10 cellular contexts compared by ENCODE assay signal in genomic region chr3:112128843-112129727, GRCh38. TPM values are rescaled to one million over a fixed set of nuclear protein-coding genes. Genes with fewer than 3 reads are reported as not detected.
A peak's percentile ranks its signal among the peaks of the same experiment; 100 is the strongest.
DNase-seq lines count a peak whose midpoint lies in the region; ATAC-seq and TF ChIP-seq lines count a peak whose summit lies in the region.
"Had no signal": no experiment of that assay in that cellular context is flagged by ENCODE, and none has a peak within 500 bp of the region (broad histone marks: within the 10 kb centered on the region; RNA-seq: fewer than 3 reads in every experiment).

No MANE protein-coding gene starts in this region.

- no peaks in the 10 kb centered on the region for H3K36me3 ChIP-seq in PC-3 (ENCODE audit: low read depth, low read length)
- H3K36me3 ChIP-seq in mammary epithelial cell (ENCODE audit: insufficient read depth, low read length) = peaks cover 3% of the 10 kb centered on the region
- no peaks in the 10 kb centered on the region for H3K36me3 ChIP-seq in colonic mucosa
- peaks cover 0 to 3% of the 10 kb centered on the region in 2 donors for H3K36me3 ChIP-seq in ascending aorta

- H3K9me3 ChIP-seq in PC-3 (ENCODE audit: low read length) (no peaks in the 10 kb centered on the region), mammary epithelial cell (replicated peaks; ENCODE audit: insufficient read depth, low read length) (no peaks in the 10 kb centered on the region), colonic mucosa (no peaks in the 10 kb centered on the region), ascending aorta (no peaks in the 10 kb centered on the region)

- H3K4me1 ChIP-seq in PC-3 (ENCODE audit: insufficient read depth, low read length) (peaks cover under 1% of the 10 kb centered on the region; the same call in 1 of the 2 replicates), mammary epithelial cell (ENCODE audit: insufficient read depth, low read length) (peaks cover 22% of the 10 kb centered on the region), colonic mucosa (no peaks in the 10 kb centered on the region), ascending aorta (no peaks in the 10 kb centered on the region)

- no TSS peak for BruUV-seq in PC-3 (replicated peaks; lab: Mats Ljungman, UMichigan)
- BruUV-seq in mammary epithelial cell (replicated peaks; lab: Mats Ljungman, UMichigan) = no TSS peak

- dilution Hi-C loops in mammary epithelial cell (cut with HindIII; ENCODE audit: low sequenced_read_pairs) = loop anchor here (25.0 kb wide), 1 partner anchor 383 kb away; no protein-coding TSS in a partner anchor

- H4K20me1 ChIP-seq in PC-3 (ENCODE audit: low read length) (no peaks in the 10 kb centered on the region), mammary epithelial cell (ENCODE audit: insufficient read depth, low read length) (no peaks in the 10 kb centered on the region)

- in situ Hi-C loops in mammary epithelial cell (cut with MboI; ENCODE audit: low sequenced_read_pairs in 2 of 2) = loop anchor here (25.0 kb wide), 1 partner anchor 383 kb away; no protein-coding TSS in a partner anchor

- TF ChIP-seq CTCF in PC-3 (conservative IDR thresholded peaks at IDR 0.05; ENCODE audit: low read depth, low read length) = no peak
- TF ChIP-seq CTCF in mammary epithelial cell (conservative IDR thresholded peaks at IDR 0.05 in 1 of 2, IDR thresholded peaks at IDR 0.05 in 1 of 2; ENCODE audit: extremely low read depth in 1 of 2, insufficient read depth in 1 of 2, low read depth in 1 of 2, low read length in 2 of 2) = no peak
- no peak for TF ChIP-seq CTCF in colonic mucosa (IDR thresholded peaks at IDR 0.05)
- TF ChIP-seq CTCF in ascending aorta (IDR thresholded peaks at IDR 0.05) = no peak

- no peak overlapping the region for H2AFZ ChIP-seq in PC-3 (ENCODE audit: low read length)
- peak overlapping the region; percentile 38 for H2AFZ ChIP-seq in mammary epithelial cell (ENCODE audit: low read depth, low read length)

- POLR2A ChIA-PET in PC-3 (lab: Charles Lee; ENCODE audit: unreplicated experiment) = no interaction called here

- H3K27me3 ChIP-seq in PC-3 (ENCODE audit: low read length) = no peaks in the 10 kb centered on the region
- no peaks in the 10 kb centered on the region for H3K27me3 ChIP-seq in mammary epithelial cell (ENCODE audit: insufficient read depth, low read length)
- H3K27me3 ChIP-seq in colonic mucosa = no peaks in the 10 kb centered on the region
- H3K27me3 ChIP-seq in ascending aorta = no peaks in the 10 kb centered on the region

- H3K27ac ChIP-seq in PC-3 (ENCODE audit: low read length) (no peak overlapping the region), mammary epithelial cell (ENCODE audit: insufficient read depth, low read depth, low read length) (peak overlapping the region; percentile 60), colonic mucosa (no peak overlapping the region), ascending aorta (no peak overlapping the region)
- H3K27ac ChIP-seq: SK-N-MC had no signal

- H3K9me2 ChIP-seq in PC-3 (replicated peaks; ENCODE audit: low read length) = no peaks in the 10 kb centered on the region

- H3F3A ChIP-seq in PC-3 (ENCODE audit: low read length, unreplicated experiment) = no peaks in the 10 kb centered on the region

- intact Hi-C loops in PC-3 (cut with micrococcal nuclease) (no loop called here), mammary epithelial cell (cut with micrococcal nuclease) (no loop called here), colonic mucosa (cut with DNase I) (loop anchor here (5.0 kb wide), 1 partner anchor 398 kb away; no protein-coding TSS in a partner anchor), ascending aorta (cut with DNase I) (no loop called here)

- CTCF ChIA-PET in PC-3 (lab: Charles Lee) (interaction anchor here (0.5 kb wide), 1 partner anchor 260 kb away, joined by 3 read pairs; no protein-coding TSS in a partner anchor), mammary epithelial cell (lab: Charles Lee; ENCODE audit: low non-redundant PET) (no interaction called here)

- H3K4me2 ChIP-seq in PC-3 (ENCODE audit: low read length) (no peak overlapping the region), mammary epithelial cell (ENCODE audit: insufficient read depth, low read depth, low read length) (peak overlapping the region; percentile 28)

- DNase-seq in PC-3 (peak; percentile 36), mammary epithelial cell (peak; percentile 68), putamen (ENCODE audit: low spot score) (no peak), colonic mucosa (no peak), ascending aorta (ENCODE audit: low spot score in 2 of 2) (no peak)
- peak; percentile 9 to 14 for DNase-seq in stimulated activated CD8-positive, alpha-beta memory T cell treated with anti-CD3 and anti-CD28 coated beads, Interleukin-2, amount 100 ng/mL, for 48 hours (ENCODE audit: low read depth in 2 of 2)

- ATAC-seq in GM18508 (IDR thresholded peaks at IDR 0.05; ENCODE audit: insufficient read depth, unreplicated experiment) (peak; percentile 33), HG02759 (IDR thresholded peaks at IDR 0.05; ENCODE audit: unreplicated experiment) (peak; percentile 45), PC-3 (no peak)

- no peak overlapping the region for H3K4me3 ChIP-seq in PC-3 (ENCODE audit: low read length)
- no peak overlapping the region for H3K4me3 ChIP-seq in mammary epithelial cell (replicated peaks in 1 of 3; ENCODE audit: insufficient read depth in 1 of 3, low read depth in 2 of 3, low read length in 3 of 3)
- H3K4me3 ChIP-seq in colonic mucosa = no peak overlapping the region
- no peak overlapping the region for H3K4me3 ChIP-seq in ascending aorta
- H3K4me3 ChIP-seq: SK-N-MC had no signal

- WGBS in mammary epithelial cell (ENCODE audit: low coverage, missing lambda C conversion rate) = 47% methylated on average over 7 of the region's 7 CpGs

- H3K9ac ChIP-seq in PC-3 (ENCODE audit: low read length) = no peak overlapping the region
- no peak overlapping the region for H3K9ac ChIP-seq in mammary epithelial cell (ENCODE audit: insufficient read depth, low read length)
- H3K9ac ChIP-seq in colonic mucosa (ENCODE audit: low read depth in 2 of 2, low read length in 2 of 2) = no peak overlapping the region

- H3K79me2 ChIP-seq in PC-3 (ENCODE audit: low read length) (no peaks in the 10 kb centered on the region), mammary epithelial cell (ENCODE audit: insufficient read depth, low read length) (no peaks in the 10 kb centered on the region)

RNA-seq across cellular contexts. Expression of gene GCSAM, which starts 4.0 kb away (rescaled TPM):
- total RNA-seq in PC-3 (2014; rRNA removed) = not detected in 2 replicates
- 1 to 10 TPM; 1.5 to 2.2 TPM for total RNA-seq in mammary epithelial cell
- polyA plus RNA-seq in mammary epithelial cell = 3.5 TPM
- polyA minus RNA-seq in mammary epithelial cell = 7.8 TPM
- total RNA-seq in colonic mucosa = under 1 TPM; 0.16 to 0.17 TPM
- total RNA-seq in ascending aorta = not detected
- polyA plus RNA-seq: neural cell had no signal

RNA-seq across cellular contexts. Expression of gene C3orf52, which starts 42.9 kb away (rescaled TPM):
- 14.8 and 16.7 TPM in 2 replicates for total RNA-seq in PC-3 (2014; rRNA removed)
- total RNA-seq in mammary epithelial cell = 10 to 100 TPM; 15.4 to 16.8 TPM
- 6.7 TPM for polyA plus RNA-seq in mammary epithelial cell
- 6.3 TPM for polyA minus RNA-seq in mammary epithelial cell
- 10 to 100 TPM; 25.1 to 39.3 TPM for total RNA-seq in colonic mucosa
- total RNA-seq in ascending aorta = 0.32 TPM

Comparison
In these comparisons a context has a peak if more than half of its experiments do, and no peak if none do; other contexts are left out.
1. DNase-seq: peak in PC-3 (single experiment), mammary epithelial cell (single experiment) and stimulated activated CD8-positive, alpha-beta memory T cell treated with anti-CD3 and anti-CD28 coated beads, Interleukin-2, amount 100 ng/mL, for 48 hours (2 of 2); none in putamen (single experiment), colonic mucosa (single experiment) and ascending aorta (0 of 2).
2. RNA of gene C3orf52, which starts 42.9 kb away (total RNA-seq): 25.1 to 39.3 TPM in colonic mucosa, 15.4 to 16.8 TPM in mammary epithelial cell and 14.8 to 16.7 TPM in PC-3; 0.32 TPM in ascending aorta (single experiment); every median in the first group is over 10 times any median in the second.